Comparison of ENCODE assay signal across 1 cellular context in the genomic region with DNA sequence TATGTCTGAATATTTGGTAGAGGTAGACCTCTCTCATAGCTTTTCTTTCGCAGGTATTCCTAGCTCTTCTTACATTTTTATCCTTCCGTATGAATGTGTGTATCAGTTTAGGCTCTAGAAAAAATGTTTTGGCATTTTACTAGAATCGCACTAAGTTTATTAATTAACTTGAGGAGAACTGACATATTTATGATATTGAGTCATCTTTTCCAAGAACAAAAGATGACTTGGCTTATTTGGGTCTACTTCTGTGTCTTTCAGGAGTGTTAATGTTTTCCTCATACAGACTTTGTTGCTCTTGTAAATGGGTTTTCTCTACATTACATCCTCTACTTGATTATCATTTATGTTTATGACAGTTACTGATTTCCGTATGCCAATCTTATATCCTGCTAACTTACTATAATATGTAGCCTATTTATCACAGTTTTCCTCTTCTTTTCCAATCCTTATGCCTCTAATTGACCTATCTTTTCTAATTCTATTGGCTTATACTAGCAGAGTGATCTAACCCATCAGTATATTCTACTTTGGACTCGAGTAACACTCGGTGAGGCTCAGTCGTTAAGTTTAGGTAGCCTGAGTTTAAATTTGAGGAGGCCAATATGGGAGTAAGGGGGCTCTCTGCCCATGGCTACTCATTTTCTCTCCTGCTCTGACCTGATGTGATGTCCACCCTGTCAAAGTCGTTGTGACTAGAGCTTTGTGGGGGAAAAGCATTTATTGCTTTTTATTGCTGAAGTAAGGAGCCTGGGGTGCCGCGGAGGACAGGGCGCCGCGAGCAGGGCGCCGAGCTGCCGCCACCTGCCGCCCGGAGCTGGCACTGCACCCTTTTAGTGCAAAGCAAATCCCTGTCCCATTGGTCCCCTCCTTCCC.
TF ChIP-seq lines count a peak whose summit lies in the region.

No MANE protein-coding gene starts in this region.

TF ChIP-seq in GM12878, 131 proteins besides CTCF, POLR2A, EP300 and RAD21:
- TF ChIP-seq HDAC2 (IDR thresholded peaks at IDR 0.05) (no peak), MTA2 (IDR thresholded peaks at IDR 0.05; ENCODE audit: low read depth) (no peak), YY1 (IDR thresholded peaks at IDR 0.05; ENCODE audit: low read depth, low read length) (peak; percentile 76), MXI1 (IDR thresholded peaks at IDR 0.05; ENCODE audit: low read depth, low read length) (no peak), RAD51 (IDR thresholded peaks at IDR 0.05) (no peak), JUND (IDR thresholded peaks at IDR 0.05; ENCODE audit: low read depth, low read length) (no peak), SMC3 (IDR thresholded peaks at IDR 0.05; ENCODE audit: borderline replicate concordance, low read length) (peak; percentile 96), IRF4 (IDR thresholded peaks at IDR 0.05; ENCODE audit: low read depth, low read length) (0 out of 2 replicates have a peak, but pooled peaks have one; percentile 23), SMARCA5 (IDR thresholded peaks at IDR 0.05) (no peak), SP1 (IDR thresholded peaks at IDR 0.05; ENCODE audit: low read depth, low read length) (peak; percentile 23)
